1 cellular context compared by ENCODE assay signal in genomic region chr17:17711708-17712141, GRCh38.
TF ChIP-seq lines count a peak whose summit lies in the region.

No MANE protein-coding gene starts in this region.

TF ChIP-seq in GM23338, 12 proteins besides CTCF, POLR2A, EP300 and RAD21 (continued from another document):
- TF ChIP-seq ETS1 (IDR thresholded peaks at IDR 0.05) (no peak), ZNF114 (CRISPR knock-in tag; IDR thresholded peaks at IDR 0.05) (no peak), REST (IDR thresholded peaks at IDR 0.05; ENCODE audit: unreplicated experiment) (no peak)
